In the genomic region with DNA sequence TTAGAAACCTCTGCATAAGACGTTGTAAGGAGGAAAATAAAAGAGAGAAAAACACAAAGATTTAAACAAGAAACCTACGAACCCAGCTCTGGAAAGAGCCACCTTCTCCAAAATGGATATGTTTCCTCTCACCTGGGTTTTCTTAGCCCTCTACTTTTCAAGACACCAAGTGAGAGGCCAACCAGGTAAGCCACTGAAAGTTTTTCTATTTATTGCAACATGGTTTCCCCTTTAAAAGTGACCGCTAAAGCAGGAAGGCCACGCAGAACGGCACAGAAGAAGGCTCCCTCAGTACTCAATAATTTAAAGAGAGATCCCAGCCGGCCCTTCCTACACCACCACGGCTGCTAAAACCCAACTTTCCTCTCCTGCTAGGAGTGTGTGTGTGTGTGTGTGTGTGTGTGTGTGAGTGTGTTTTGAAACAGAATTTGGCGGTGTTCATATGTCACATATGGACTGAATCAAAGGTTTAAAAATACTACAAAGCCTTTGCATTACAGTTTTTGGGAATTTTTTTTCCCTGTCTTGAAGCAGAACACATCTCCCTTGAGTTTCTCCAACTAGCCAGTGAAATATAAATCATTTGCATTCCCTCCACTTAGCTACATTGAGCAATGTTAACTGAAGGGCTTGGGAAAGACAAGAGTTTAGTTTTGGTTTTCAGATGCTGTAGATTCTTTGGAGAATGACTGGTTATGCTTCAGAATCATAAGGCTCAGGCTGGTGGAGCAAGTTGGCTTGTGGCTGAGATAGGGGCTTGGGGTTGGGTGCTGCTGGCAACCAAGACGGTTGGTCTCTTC, we compare ENCODE assay signal across 8 cellular contexts. TPM values are rescaled to one million over a fixed set of nuclear protein-coding genes. Genes with fewer than 3 reads are reported as not detected.
A peak's percentile ranks its signal among the peaks of the same experiment; 100 is the strongest.
DNase-seq lines count a peak whose midpoint lies in the region; ATAC-seq and TF ChIP-seq lines count a peak whose summit lies in the region.

No MANE protein-coding gene starts in this region.

- H3K4me1 Mint-ChIP-seq in natural killer cell: no peaks in the 10 kb centered on the region

- H3K4me1 ChIP-seq in BLaER1: peaks cover 72% of the 10 kb centered on the region

- DNase-seq in M059J (ENCODE audit: low read depth) (peak; percentile 50), dermis blood vessel endothelial cell (peak; percentile 37), natural killer cell (no peak), left colon (no peak), inferior parietal cortex (ENCODE audit: extremely low spot score) (no peak), HT-29 (ENCODE audit: low spot score) (no peak)

- H3K27ac Mint-ChIP-seq in natural killer cell: no peak overlapping the region

- H3K4me2 ChIP-seq in BLaER1: peak overlapping the region; percentile 93

- intact Hi-C loops in natural killer cell (cut with micrococcal nuclease): no loop called here
- intact Hi-C loops in left colon (cut with DNase I, micrococcal nuclease): no loop called here

- peak overlapping the region; percentile 71 for H3K4me3 ChIP-seq in BLaER1

- H3K4me3 Mint-ChIP-seq in natural killer cell: peak overlapping the region; percentile 37

- H3K27me3 Mint-ChIP-seq in natural killer cell (ENCODE audit: low read depth in 2 of 2): peaks cover 57 to 69% of the 10 kb centered on the region in 2 donors

- no peaks in the 10 kb centered on the region for H3K9me3 ChIP-seq in BLaER1

- H3K27me3 ChIP-seq in BLaER1: peaks cover 55% of the 10 kb centered on the region

- H3K36me3 ChIP-seq in BLaER1: no peaks in the 10 kb centered on the region

- H3K36me3 Mint-ChIP-seq in natural killer cell: no peaks in the 10 kb centered on the region

- no peak overlapping the region for H3K27ac ChIP-seq in BLaER1

- ATAC-seq in natural killer cell (no peak), left colon (no peak), HG03571 (IDR thresholded peaks at IDR 0.05; ENCODE audit: unreplicated experiment) (no peak)

- H3K9ac ChIP-seq in BLaER1: peak overlapping the region; percentile 73; the same call in 1 of the 2 replicates

- H3K9me3 Mint-ChIP-seq in natural killer cell: no peaks in the 10 kb centered on the region

- no peaks in the 10 kb centered on the region for H4K20me1 ChIP-seq in BLaER1

- TF ChIP-seq CTCF in natural killer cell (IDR thresholded peaks at IDR 0.05): no peak

RNA-seq across cellular contexts. Expression of a gene that starts 1.1 kb away (rescaled TPM):
- 62.0 and 84.6 TPM in 2 replicates for total RNA-seq in M059J (2014; rRNA removed; shearing (Covaris generic))
- total RNA-seq in dermis blood vessel endothelial cell (165 and 254 TPM in 2 replicates), natural killer cell (under 1 TPM in 1 of 3 donors, not detected in 2; 0.40 TPM), left colon (10 to 100 TPM in 1 of 2 donors, 1 to 10 TPM in 1; 3.8 to 42.6 TPM)
- total RNA-seq in HT-29 (2014; rRNA removed; shearing (Covaris generic)): 1.1 and 1.2 TPM in 2 replicates

Comparison
In these comparisons a context has a peak if more than half of its experiments do, and no peak if none do; other contexts are left out.
1. DNase-seq: peak in M059J (single experiment) and dermis blood vessel endothelial cell (single experiment); none in natural killer cell (single experiment), left colon (0 of 2), inferior parietal cortex (single experiment) and HT-29 (single experiment).